In genomic region chr21:17513214-17514123, GRCh38 we compare ENCODE assay signal across 1 cellular context.
TF ChIP-seq lines count a peak whose summit lies in the region.

No MANE protein-coding gene starts in this region.

TF ChIP-seq in GM23338, 12 proteins besides CTCF, POLR2A, EP300 and RAD21:
- TF ChIP-seq, protein P1, sequence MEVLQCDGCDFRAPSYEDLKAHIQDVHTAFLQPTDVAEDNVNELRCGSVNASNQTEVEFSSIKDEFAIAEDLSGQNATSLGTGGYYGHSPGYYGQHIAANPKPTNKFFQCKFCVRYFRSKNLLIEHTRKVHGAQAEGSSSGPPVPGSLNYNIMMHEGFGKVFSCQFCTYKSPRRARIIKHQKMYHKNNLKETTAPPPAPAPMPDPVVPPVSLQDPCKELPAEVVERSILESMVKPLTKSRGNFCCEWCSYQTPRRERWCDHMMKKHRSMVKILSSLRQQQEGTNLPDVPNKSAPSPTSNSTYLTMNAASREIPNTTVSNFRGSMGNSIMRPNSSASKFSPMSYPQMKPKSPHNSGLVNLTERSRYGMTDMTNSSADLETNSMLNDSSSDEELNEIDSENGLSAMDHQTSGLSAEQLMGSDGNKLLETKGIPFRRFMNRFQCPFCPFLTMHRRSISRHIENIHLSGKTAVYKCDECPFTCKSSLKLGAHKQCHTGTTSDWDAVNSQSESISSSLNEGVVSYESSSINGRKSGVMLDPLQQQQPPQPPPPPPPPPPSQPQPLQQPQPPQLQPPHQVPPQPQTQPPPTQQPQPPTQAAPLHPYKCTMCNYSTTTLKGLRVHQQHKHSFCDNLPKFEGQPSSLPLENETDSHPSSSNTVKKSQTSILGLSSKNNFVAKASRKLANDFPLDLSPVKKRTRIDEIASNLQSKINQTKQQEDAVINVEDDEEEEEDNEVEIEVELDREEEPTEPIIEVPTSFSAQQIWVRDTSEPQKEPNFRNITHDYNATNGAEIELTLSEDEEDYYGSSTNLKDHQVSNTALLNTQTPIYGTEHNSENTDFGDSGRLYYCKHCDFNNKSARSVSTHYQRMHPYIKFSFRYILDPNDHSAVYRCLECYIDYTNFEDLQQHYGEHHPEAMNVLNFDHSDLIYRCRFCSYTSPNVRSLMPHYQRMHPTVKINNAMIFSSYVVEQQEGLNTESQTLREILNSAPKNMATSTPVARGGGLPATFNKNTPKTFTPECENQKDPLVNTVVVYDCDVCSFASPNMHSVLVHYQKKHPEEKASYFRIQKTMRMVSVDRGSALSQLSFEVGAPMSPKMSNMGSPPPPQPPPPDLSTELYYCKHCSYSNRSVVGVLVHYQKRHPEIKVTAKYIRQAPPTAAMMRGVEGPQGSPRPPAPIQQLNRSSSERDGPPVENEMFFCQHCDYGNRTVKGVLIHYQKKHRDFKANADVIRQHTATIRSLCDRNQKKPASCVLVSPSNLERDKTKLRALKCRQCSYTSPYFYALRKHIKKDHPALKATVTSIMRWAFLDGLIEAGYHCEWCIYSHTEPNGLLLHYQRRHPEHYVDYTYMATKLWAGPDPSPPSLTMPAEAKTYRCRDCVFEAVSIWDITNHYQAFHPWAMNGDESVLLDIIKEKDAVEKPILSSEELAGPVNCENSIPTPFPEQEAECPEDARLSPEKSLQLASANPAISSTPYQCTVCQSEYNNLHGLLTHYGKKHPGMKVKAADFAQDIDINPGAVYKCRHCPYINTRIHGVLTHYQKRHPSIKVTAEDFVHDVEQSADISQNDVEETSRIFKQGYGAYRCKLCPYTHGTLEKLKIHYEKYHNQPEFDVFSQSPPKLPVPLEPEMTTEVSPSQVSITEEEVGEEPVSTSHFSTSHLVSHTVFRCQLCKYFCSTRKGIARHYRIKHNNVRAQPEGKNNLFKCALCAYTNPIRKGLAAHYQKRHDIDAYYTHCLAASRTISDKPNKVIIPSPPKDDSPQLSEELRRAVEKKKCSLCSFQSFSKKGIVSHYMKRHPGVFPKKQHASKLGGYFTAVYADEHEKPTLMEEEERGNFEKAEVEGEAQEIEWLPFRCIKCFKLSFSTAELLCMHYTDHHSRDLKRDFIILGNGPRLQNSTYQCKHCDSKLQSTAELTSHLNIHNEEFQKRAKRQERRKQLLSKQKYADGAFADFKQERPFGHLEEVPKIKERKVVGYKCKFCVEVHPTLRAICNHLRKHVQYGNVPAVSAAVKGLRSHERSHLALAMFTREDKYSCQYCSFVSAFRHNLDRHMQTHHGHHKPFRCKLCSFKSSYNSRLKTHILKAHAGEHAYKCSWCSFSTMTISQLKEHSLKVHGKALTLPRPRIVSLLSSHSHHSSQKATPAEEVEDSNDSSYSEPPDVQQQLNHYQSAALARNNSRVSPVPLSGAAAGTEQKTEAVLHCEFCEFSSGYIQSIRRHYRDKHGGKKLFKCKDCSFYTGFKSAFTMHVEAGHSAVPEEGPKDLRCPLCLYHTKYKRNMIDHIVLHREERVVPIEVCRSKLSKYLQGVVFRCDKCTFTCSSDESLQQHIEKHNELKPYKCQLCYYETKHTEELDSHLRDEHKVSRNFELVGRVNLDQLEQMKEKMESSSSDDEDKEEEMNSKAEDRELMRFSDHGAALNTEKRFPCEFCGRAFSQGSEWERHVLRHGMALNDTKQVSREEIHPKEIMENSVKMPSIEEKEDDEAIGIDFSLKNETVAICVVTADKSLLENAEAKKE (CRISPR knock-in tag; IDR thresholded peaks at IDR 0.05): no peak
- no peak for TF ChIP-seq NANOG (IDR thresholded peaks at IDR 0.05; ENCODE audit: borderline replicate concordance)
- TF ChIP-seq, protein P2, sequence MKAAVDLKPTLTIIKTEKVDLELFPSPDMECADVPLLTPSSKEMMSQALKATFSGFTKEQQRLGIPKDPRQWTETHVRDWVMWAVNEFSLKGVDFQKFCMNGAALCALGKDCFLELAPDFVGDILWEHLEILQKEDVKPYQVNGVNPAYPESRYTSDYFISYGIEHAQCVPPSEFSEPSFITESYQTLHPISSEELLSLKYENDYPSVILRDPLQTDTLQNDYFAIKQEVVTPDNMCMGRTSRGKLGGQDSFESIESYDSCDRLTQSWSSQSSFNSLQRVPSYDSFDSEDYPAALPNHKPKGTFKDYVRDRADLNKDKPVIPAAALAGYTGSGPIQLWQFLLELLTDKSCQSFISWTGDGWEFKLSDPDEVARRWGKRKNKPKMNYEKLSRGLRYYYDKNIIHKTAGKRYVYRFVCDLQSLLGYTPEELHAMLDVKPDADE (IDR thresholded peaks at IDR 0.05): no peak
- TF ChIP-seq ZNF331 (CRISPR knock-in tag; IDR thresholded peaks at IDR 0.05; ENCODE audit: low read depth): no peak
- TF ChIP-seq JUNB (IDR thresholded peaks at IDR 0.05; ENCODE audit: unreplicated experiment): no peak
- TF ChIP-seq EZH2phosphoT487 (IDR thresholded peaks at IDR 0.05; ENCODE audit: unreplicated experiment): no peak
- TF ChIP-seq POLR2AphosphoS5 (IDR thresholded peaks at IDR 0.05; ENCODE audit: low read depth): no peak; the same call in 1 of the 2 replicates
- no peak for TF ChIP-seq REST (IDR thresholded peaks at IDR 0.05; ENCODE audit: unreplicated experiment)
- TF ChIP-seq CREB1 (CRISPR knock-in tag; IDR thresholded peaks at IDR 0.05; ENCODE audit: low read depth): no peak
- TF ChIP-seq EZH2 (IDR thresholded peaks at IDR 0.05; ENCODE audit: low read depth, unreplicated experiment): no peak
- TF ChIP-seq STAT1 (IDR thresholded peaks at IDR 0.05; ENCODE audit: unreplicated experiment): no peak
- no peak for TF ChIP-seq ZNF114 (CRISPR knock-in tag; IDR thresholded peaks at IDR 0.05)
